14 cellular contexts compared by ENCODE assay signal in genomic region chr5:174727794-174728662, GRCh38. TPM values are rescaled to one million over a fixed set of nuclear protein-coding genes. Genes with fewer than 3 reads are reported as not detected.
"Had no signal": no experiment of that assay in that cellular context is flagged by ENCODE, and none has a peak within 500 bp of the region (broad histone marks: within the 10 kb centered on the region; RNA-seq: fewer than 3 reads in every experiment).

No MANE protein-coding gene starts in this region.

- DNase-seq: activated CD4-positive, alpha-beta T cell treated with anti-CD3 and anti-CD28 coated beads, Interleukin-2, amount 50 U/mL, for 4 hours; activated CD4-positive, CD25-positive, alpha-beta regulatory T cell treated with anti-CD3 and anti-CD28 coated beads, Interleukin-2, amount 50 U/mL, for 72 hours; activated naive CD4-positive, alpha-beta T cell treated with anti-CD3 and anti-CD28 coated beads for 36 hours; activated naive CD8-positive, alpha-beta T cell treated with anti-CD3 and anti-CD28 coated beads, Interleukin-2, amount 50 U/mL, for 24 hours; aorta; kidney; left lung; stimulated activated CD4-positive, alpha-beta T cell treated with anti-CD3 and anti-CD28 coated beads, Interleukin-12 subunit alpha, Interleukin-12 subunit beta, amount 100 ng/mL, for 4 hours; stimulated activated CD4-positive, alpha-beta T cell treated with anti-CD3 and anti-CD28 coated beads, Interleukin-2, amount 100 ng/mL, for 24 hours had no signal

- H3K36me3 Mint-ChIP-seq: stimulated activated effector memory CD8-positive, alpha-beta T cell treated with anti-CD3 and anti-CD28 coated beads, Interleukin-12 subunit alpha, Interleukin-12 subunit beta, amount 100 ng/mL, for 72 hours had no signal

- H3K4me1 Mint-ChIP-seq: stimulated activated effector memory CD8-positive, alpha-beta T cell treated with anti-CD3 and anti-CD28 coated beads, Interleukin-12 subunit alpha, Interleukin-12 subunit beta, amount 100 ng/mL, for 72 hours had no signal

- H3K27ac Mint-ChIP-seq: activated naive CD4-positive, alpha-beta T cell treated with anti-CD3 and anti-CD28 coated beads for 36 hours; activated naive CD8-positive, alpha-beta T cell treated with anti-CD3 and anti-CD28 coated beads, Interleukin-2, amount 50 U/mL, for 24 hours; activated T-helper 17 cell treated with anti-CD3 and anti-CD28 coated beads, Interleukin-2, amount 50 U/mL, for 72 hours; natural killer cell treated with Interleukin-12 subunit alpha and Interleukin-12 subunit beta and Interleukin-15 and Interleukin-18, amount 100 ng/mL, for 72 hours; stimulated activated effector memory CD8-positive, alpha-beta T cell treated with anti-CD3 and anti-CD28 coated beads, Interleukin-12 subunit alpha, Interleukin-12 subunit beta, amount 100 ng/mL, for 72 hours had no signal

- H3K27ac ChIP-seq: left lung, thoracic aorta had no signal

- H3K36me3 ChIP-seq: left lung, thoracic aorta had no signal

- H3K9me3 ChIP-seq: left lung, thoracic aorta had no signal

- H3K9me3 Mint-ChIP-seq: activated naive CD4-positive, alpha-beta T cell treated with anti-CD3 and anti-CD28 coated beads for 36 hours; activated naive CD8-positive, alpha-beta T cell treated with anti-CD3 and anti-CD28 coated beads, Interleukin-2, amount 50 U/mL, for 24 hours; activated T-helper 17 cell treated with anti-CD3 and anti-CD28 coated beads, Interleukin-2, amount 50 U/mL, for 72 hours; stimulated activated effector memory CD8-positive, alpha-beta T cell treated with anti-CD3 and anti-CD28 coated beads, Interleukin-12 subunit alpha, Interleukin-12 subunit beta, amount 100 ng/mL, for 72 hours had no signal

- H3K4me3 ChIP-seq: left lung, thoracic aorta had no signal

- H3K4me3 Mint-ChIP-seq: activated naive CD4-positive, alpha-beta T cell treated with anti-CD3 and anti-CD28 coated beads for 36 hours; activated naive CD8-positive, alpha-beta T cell treated with anti-CD3 and anti-CD28 coated beads, Interleukin-2, amount 50 U/mL, for 24 hours; activated T-helper 17 cell treated with anti-CD3 and anti-CD28 coated beads, Interleukin-2, amount 50 U/mL, for 72 hours; natural killer cell treated with Interleukin-12 subunit alpha and Interleukin-12 subunit beta and Interleukin-15 and Interleukin-18, amount 100 ng/mL, for 72 hours; stimulated activated effector memory CD8-positive, alpha-beta T cell treated with anti-CD3 and anti-CD28 coated beads, Interleukin-12 subunit alpha, Interleukin-12 subunit beta, amount 100 ng/mL, for 72 hours had no signal

RNA-seq across cellular contexts. Expression of gene MSX2, which starts 3.6 kb away (rescaled TPM):
- total RNA-seq: activated naive CD4-positive, alpha-beta T cell treated with anti-CD3 and anti-CD28 coated beads for 36 hours; activated T-helper 17 cell treated with anti-CD3 and anti-CD28 coated beads, Interleukin-2, amount 50 U/mL, for 72 hours; bronchial epithelial cell; natural killer cell treated with Interleukin-12 subunit alpha and Interleukin-12 subunit beta and Interleukin-15 and Interleukin-18, amount 100 ng/mL, for 72 hours had no signal
